ENCODE assay signal across 13 cellular contexts in the genomic region with DNA sequence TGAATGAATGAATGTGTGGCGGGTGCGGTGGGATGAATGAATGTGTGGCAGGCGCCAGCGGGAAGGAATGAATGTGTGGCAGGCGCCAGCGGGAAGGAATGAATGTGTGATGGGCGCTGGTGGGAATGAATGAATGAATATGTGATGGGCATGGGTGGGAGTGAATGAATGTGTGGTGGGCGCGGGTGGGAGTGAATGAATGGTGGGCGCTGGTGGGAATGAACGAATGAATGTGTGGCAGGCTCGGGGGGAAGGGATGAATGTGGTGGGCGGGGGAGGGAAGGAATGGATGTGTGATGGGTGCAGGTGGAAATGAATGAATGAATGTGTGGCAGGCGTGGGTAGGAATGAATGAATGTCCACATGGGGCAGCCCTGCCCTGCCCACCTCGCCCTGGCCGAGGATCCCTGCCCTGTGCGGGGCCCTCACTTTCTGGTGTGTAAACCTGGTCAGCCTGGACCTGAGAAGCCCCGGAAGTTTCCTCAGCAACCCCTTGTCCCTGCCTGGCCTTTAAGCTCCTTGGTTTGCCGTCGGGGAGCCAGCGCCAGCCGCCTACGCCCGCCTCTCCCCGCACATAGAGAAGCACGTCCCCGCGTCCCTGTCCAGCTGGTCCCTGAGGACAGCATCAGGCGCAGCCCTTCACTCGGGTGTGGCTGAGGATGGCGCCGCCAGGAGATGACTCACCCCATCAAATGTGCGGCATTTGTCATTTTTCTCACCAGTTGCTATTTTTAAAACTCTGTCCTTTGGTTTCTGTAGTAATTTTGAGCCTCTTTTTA.
DNase-seq lines count a peak whose midpoint lies in the region; ATAC-seq and TF ChIP-seq lines count a peak whose summit lies in the region.
"Had no signal": no experiment of that assay in that cellular context is flagged by ENCODE, and none has a peak within 500 bp of the region (broad histone marks: within the 10 kb centered on the region; RNA-seq: fewer than 3 reads in every experiment).

No MANE protein-coding gene starts in this region.

- no peak overlapping the region for H3K4me3 ChIP-seq in mucosa of descending colon

- TF ChIP-seq CTCF in mucosa of descending colon (IDR thresholded peaks at IDR 0.05) = no peak

- peak; percentile 28 for ATAC-seq in mucosa of descending colon
- no peak for ATAC-seq in HG02852 (IDR thresholded peaks at IDR 0.05; ENCODE audit: unreplicated experiment)
- ATAC-seq: activated CD8-positive, alpha-beta T cell treated with anti-CD3 and anti-CD28 coated beads for 36 hours had no signal

- DNase-seq in AG08396 (ENCODE audit: low spot score) (peak; percentile 49), GM04503 (ENCODE audit: low read depth) (peak; percentile 11), RPMI8226 (peak; percentile 20), mucosa of descending colon (peak in 1 of 3 donors; percentile 45), HCEC 1CT (no peak), ACHN (no peak)
- no peak for DNase-seq in stimulated activated naive CD4-positive, alpha-beta T cell treated with Interleukin-2 at 50 U/mL for 16 hours (lab: John Stamatoyannopoulos, UW)
- DNase-seq: activated CD8-positive, alpha-beta T cell treated with anti-CD3 and anti-CD28 coated beads for 36 hours; activated naive CD4-positive, alpha-beta T cell; DMS153; NCI-H2171; stimulated activated CD4-positive, alpha-beta T cell treated with anti-CD3 and anti-CD28 coated beads, Interleukin-4, amount 100 ng/mL, for 1 hour had no signal

- intact Hi-C loops in mucosa of descending colon (cut with DNase I, micrococcal nuclease) = no loop called here

- no peaks in the 10 kb centered on the region for H3K36me3 ChIP-seq in mucosa of descending colon (ENCODE audit: low read depth)

- in situ Hi-C loops in ACHN (cut with HindIII; ENCODE audit: low pct_ligation_motif_present, low pct_unique_long_range_greater_than_20kb, low sequenced_read_pairs) = no loop called here

- no peaks in the 10 kb centered on the region for H3K4me1 ChIP-seq in mucosa of descending colon (ENCODE audit: low read depth)

- H3K9me3 ChIP-seq in mucosa of descending colon = no peaks in the 10 kb centered on the region

Comparison
In these comparisons a context has a peak if more than half of its experiments do, and no peak if none do; other contexts are left out.
1. DNase-seq: peak in AG08396 (single experiment), GM04503 (single experiment) and RPMI8226 (single experiment); none in HCEC 1CT (single experiment), stimulated activated naive CD4-positive, alpha-beta T cell treated with Interleukin-2 at 50 U/mL for 16 hours (single experiment) and ACHN (single experiment).